Comparison of ENCODE assay signal across 15 cellular contexts in genomic region chr11:102241026-102241425, GRCh38.
DNase-seq lines count a peak whose midpoint lies in the region; ATAC-seq and TF ChIP-seq lines count a peak whose summit lies in the region.
"Had no signal": no experiment of that assay in that cellular context is flagged by ENCODE, and none has a peak within 500 bp of the region (broad histone marks: within the 10 kb centered on the region; RNA-seq: fewer than 3 reads in every experiment).

No MANE protein-coding gene starts in this region.

- dilution Hi-C loops in IMR-90 (cut with HindIII; ENCODE audit: low sequenced_read_pairs, unreplicated experiment), result no loop called here

- H3K4me1 Mint-ChIP-seq in osteocyte (ENCODE audit: unreplicated experiment), result peaks cover 25% of the 10 kb centered on the region
- H3K4me1 Mint-ChIP-seq: activated naive CD4-positive, alpha-beta T cell treated with anti-CD3 and anti-CD28 coated beads, Interleukin-2, amount 10 ng/mL, durations not matched to agents 7 days and 5 days; stimulated activated naive CD8-positive, alpha-beta T cell treated with anti-CD3 and anti-CD28 coated beads, Interleukin-15, amount 100 ng/mL, for 72 hours had no signal

- no TSS peak for BruUV-seq in IMR-90 (replicated peaks; lab: Mats Ljungman, UMichigan)

- CTCF ChIA-PET in IMR-90 (lab: Yijun Ruan, JAX), result no interaction called here

- POLR2A ChIA-PET in IMR-90 (lab: Charles Lee; ENCODE audit: unreplicated experiment), result no interaction called here

- H2BK15ac ChIP-seq in IMR-90 (ENCODE audit: low read depth, low read length), result no peak overlapping the region

- peaks cover 16% of the 10 kb centered on the region for H3K9me1 ChIP-seq in IMR-90 (ENCODE audit: insufficient read depth, low read length)

- H4K8ac ChIP-seq in IMR-90 (ENCODE audit: low read depth in 2 of 2, low read length in 2 of 2), result no peak overlapping the region; a peak in 1 of 4 replicates

- H3K14ac ChIP-seq in IMR-90 (replicated peaks; ENCODE audit: low read depth, low read length), result no peak overlapping the region

- no peak overlapping the region for H2BK5ac ChIP-seq in IMR-90 (ENCODE audit: low read depth, low read length, poor library complexity, severe bottlenecking)

- H3K4me2 ChIP-seq in IMR-90 (ENCODE audit: low read depth, low read length), result no peak overlapping the region
- H3K4me2 ChIP-seq: smooth muscle cell had no signal

- no peak overlapping the region; the same call in 1 of the 2 replicates for H2AK5ac ChIP-seq in IMR-90 (ENCODE audit: low read depth, low read length)

- H2BK120ac ChIP-seq in IMR-90 (ENCODE audit: low read depth, low read length), result no peak overlapping the region

- no peak overlapping the region for H3K4ac ChIP-seq in IMR-90 (ENCODE audit: low read depth, low read length)

- H3K79me1 ChIP-seq in IMR-90 (ENCODE audit: low read depth in 1 of 2, low read length in 2 of 2), result no peaks in the 10 kb centered on the region

- H3K4me3 Mint-ChIP-seq in osteocyte (ENCODE audit: unreplicated experiment), result no peak overlapping the region
- H3K4me3 Mint-ChIP-seq: activated naive CD4-positive, alpha-beta T cell treated with anti-CD3 and anti-CD28 coated beads, Interleukin-2, amount 10 ng/mL, durations not matched to agents 7 days and 5 days; CD4-positive, alpha-beta memory T cell; IgD-negative memory B cell; stimulated activated naive CD8-positive, alpha-beta T cell treated with anti-CD3 and anti-CD28 coated beads, Interleukin-15, amount 100 ng/mL, for 72 hours had no signal

- H4K91ac ChIP-seq in IMR-90 (ENCODE audit: insufficient read depth, low read depth, low read length), result no peak overlapping the region

- peak overlapping the region; percentile 54 for H3K27ac Mint-ChIP-seq in osteocyte (ENCODE audit: unreplicated experiment)
- H3K27ac Mint-ChIP-seq: activated naive CD4-positive, alpha-beta T cell treated with anti-CD3 and anti-CD28 coated beads, Interleukin-2, amount 10 ng/mL, durations not matched to agents 7 days and 5 days; CD4-positive, alpha-beta memory T cell; IgD-negative memory B cell; stimulated activated naive CD8-positive, alpha-beta T cell treated with anti-CD3 and anti-CD28 coated beads, Interleukin-15, amount 100 ng/mL, for 72 hours had no signal

- no peak for TF ChIP-seq RAD21 in IMR-90 (IDR thresholded peaks at IDR 0.05; ENCODE audit: low read length)

- no peak overlapping the region for H3K9ac ChIP-seq in IMR-90 (ENCODE audit: low read depth, low read length)

- no peak for TF ChIP-seq CTCF in GM12865 (IDR thresholded peaks at IDR 0.05; ENCODE audit: insufficient read depth, low read depth, low read length, missing control alignments)
- TF ChIP-seq CTCF in IMR-90 (conservative IDR thresholded peaks at IDR 0.05; ENCODE audit: low read depth, low read length), result no peak
- TF ChIP-seq CTCF in brain microvascular endothelial cell (IDR thresholded peaks at IDR 0.05; ENCODE audit: low read depth, low read length, missing control alignments), result no peak
- TF ChIP-seq CTCF in osteocyte (IDR thresholded peaks at IDR 0.05), result no peak

- no peaks in the 10 kb centered on the region for H3K36me3 Mint-ChIP-seq in osteocyte (ENCODE audit: unreplicated experiment)
- H3K36me3 Mint-ChIP-seq: activated naive CD4-positive, alpha-beta T cell treated with anti-CD3 and anti-CD28 coated beads, Interleukin-2, amount 10 ng/mL, durations not matched to agents 7 days and 5 days; CD4-positive, alpha-beta memory T cell; IgD-negative memory B cell had no signal

- no peaks in the 10 kb centered on the region for H3K9me3 ChIP-seq in IMR-90 (ENCODE audit: control insufficient read depth, insufficient read depth, low read length)

- no peak overlapping the region for H2BK20ac ChIP-seq in IMR-90 (ENCODE audit: low read depth, low read length)

- no peak overlapping the region for H4K5ac ChIP-seq in IMR-90 (ENCODE audit: low read depth, low read length)

- no peak overlapping the region for H3K23ac ChIP-seq in IMR-90 (ENCODE audit: low read depth, low read length)

- H3K27ac ChIP-seq in IMR-90 (ENCODE audit: insufficient read depth, low read length) (no peak overlapping the region), brain microvascular endothelial cell (no peak overlapping the region)
- H3K27ac ChIP-seq: SK-N-MC had no signal

- H2AFZ ChIP-seq in IMR-90 (replicated peaks; ENCODE audit: low read length, poor library complexity), result no peak overlapping the region

- no peak for TF ChIP-seq POLR2A in IMR-90 (IDR thresholded peaks at IDR 0.05; ENCODE audit: low read depth, low read length)

- in situ Hi-C loops in IMR-90 (cut with MboI; ENCODE audit: low sequenced_read_pairs) (loop anchor here (25.0 kb wide), 1 partner anchor 379 kb away; no protein-coding TSS in a partner anchor), brain microvascular endothelial cell (cut with HindIII; ENCODE audit: low pct_ligation_motif_present, low sequenced_read_pairs) (no loop called here)

- peak; percentile 16 for DNase-seq in GM12865 (ENCODE audit: low read depth)
- DNase-seq in IMR-90, result peak; percentile 50
- DNase-seq in brain microvascular endothelial cell, result peak; percentile 24
- no peak for DNase-seq in osteocyte (ENCODE audit: extremely low spot score, unreplicated experiment)
- DNase-seq in iPS-NIHi7 (ENCODE audit: extremely low spot score), result no peak
- no peak for DNase-seq in ureter (ENCODE audit: low spot score)
- DNase-seq: activated naive CD4-positive, alpha-beta T cell treated with anti-CD3 and anti-CD28 coated beads, Interleukin-2, amount 10 ng/mL, durations not matched to agents 7 days and 5 days; CD4-positive, alpha-beta memory T cell; cerebellar nuclear complex; NCI-H2081; stimulated activated naive CD8-positive, alpha-beta T cell treated with anti-CD3 and anti-CD28 coated beads, Interleukin-15, amount 100 ng/mL, for 72 hours had no signal

- 60% methylated on average over 1 of the region's 1 CpG; no CpG with 5 or more reads in 1 of the 2 experiments for WGBS in IMR-90 (ENCODE audit: extremely low coverage in 2 of 2, insufficient read length in 1 of 2), 2 experiments

- no peaks in the 10 kb centered on the region for H4K20me1 ChIP-seq in IMR-90 (ENCODE audit: insufficient read depth, low read length)

- no peaks in the 10 kb centered on the region for H3K27me3 ChIP-seq in IMR-90 (ENCODE audit: control insufficient read depth, insufficient read depth, low read length)
- H3K27me3 ChIP-seq in brain microvascular endothelial cell (replicated peaks), result no peaks in the 10 kb centered on the region

- intact Hi-C loops in IMR-90 (cut with micrococcal nuclease), result no loop called here

- H2AK9ac ChIP-seq in IMR-90 (replicated peaks; ENCODE audit: low read depth, low read length, poor library complexity), result no peak overlapping the region

- H3K56ac ChIP-seq in IMR-90 (ENCODE audit: extremely low read depth, insufficient read depth, low read length), result no peak overlapping the region

- H3K4me3 ChIP-seq in GM12865 (ENCODE audit: low read depth, low read length), result no peak overlapping the region
- no peak overlapping the region for H3K4me3 ChIP-seq in IMR-90 (ENCODE audit: insufficient read depth, low read depth, low read length)
- no peak overlapping the region for H3K4me3 ChIP-seq in brain microvascular endothelial cell (ENCODE audit: low read depth, low read length)
- H3K4me3 ChIP-seq: SK-N-MC, smooth muscle cell had no signal

- no peaks in the 10 kb centered on the region for H3K27me3 Mint-ChIP-seq in osteocyte (ENCODE audit: unreplicated experiment)

- H3K9me3 Mint-ChIP-seq in osteocyte (ENCODE audit: unreplicated experiment), result no peaks in the 10 kb centered on the region
- H3K9me3 Mint-ChIP-seq: activated naive CD4-positive, alpha-beta T cell treated with anti-CD3 and anti-CD28 coated beads, Interleukin-2, amount 10 ng/mL, durations not matched to agents 7 days and 5 days; stimulated activated naive CD8-positive, alpha-beta T cell treated with anti-CD3 and anti-CD28 coated beads, Interleukin-15, amount 100 ng/mL, for 72 hours had no signal

- H3K36me3 ChIP-seq in IMR-90 (ENCODE audit: control insufficient read depth, insufficient read depth, low read length) (no peaks in the 10 kb centered on the region), brain microvascular endothelial cell (replicated peaks) (no peaks in the 10 kb centered on the region)

- ATAC-seq in IMR-90 (ENCODE audit: low read depth), result peak; percentile 3; the same call in 1 of the 2 replicates
- ATAC-seq in GM21717 (IDR thresholded peaks at IDR 0.05; ENCODE audit: unreplicated experiment), result no peak
- ATAC-seq: stimulated activated naive CD8-positive, alpha-beta T cell treated with anti-CD3 and anti-CD28 coated beads, Interleukin-15, amount 100 ng/mL, for 72 hours had no signal

- H3K18ac ChIP-seq in IMR-90 (ENCODE audit: low read depth, low read length), result no peak overlapping the region

- H3K4me1 ChIP-seq in IMR-90 (ENCODE audit: control insufficient read depth, insufficient read depth, low read length), result peaks cover 12% of the 10 kb centered on the region

TF ChIP-seq in IMR-90, 13 proteins besides CTCF, POLR2A, EP300 and RAD21:
- peak; percentile 35; the same call in 1 of the 2 replicates for TF ChIP-seq NFE2L2 (IDR thresholded peaks at IDR 0.05; ENCODE audit: low read depth, low read length)
- no peak for TF ChIP-seq CHD1 (IDR thresholded peaks at IDR 0.05; ENCODE audit: low read depth, low read length)

Comparison
In these comparisons a context has a peak if more than half of its experiments do, and no peak if none do; other contexts are left out.
1. DNase-seq: peak in GM12865 (single experiment), IMR-90 (single experiment) and brain microvascular endothelial cell (single experiment); none in osteocyte (single experiment), iPS-NIHi7 (single experiment) and ureter (single experiment).